ENCODE assay signal across 8 cellular contexts in the genomic region with DNA sequence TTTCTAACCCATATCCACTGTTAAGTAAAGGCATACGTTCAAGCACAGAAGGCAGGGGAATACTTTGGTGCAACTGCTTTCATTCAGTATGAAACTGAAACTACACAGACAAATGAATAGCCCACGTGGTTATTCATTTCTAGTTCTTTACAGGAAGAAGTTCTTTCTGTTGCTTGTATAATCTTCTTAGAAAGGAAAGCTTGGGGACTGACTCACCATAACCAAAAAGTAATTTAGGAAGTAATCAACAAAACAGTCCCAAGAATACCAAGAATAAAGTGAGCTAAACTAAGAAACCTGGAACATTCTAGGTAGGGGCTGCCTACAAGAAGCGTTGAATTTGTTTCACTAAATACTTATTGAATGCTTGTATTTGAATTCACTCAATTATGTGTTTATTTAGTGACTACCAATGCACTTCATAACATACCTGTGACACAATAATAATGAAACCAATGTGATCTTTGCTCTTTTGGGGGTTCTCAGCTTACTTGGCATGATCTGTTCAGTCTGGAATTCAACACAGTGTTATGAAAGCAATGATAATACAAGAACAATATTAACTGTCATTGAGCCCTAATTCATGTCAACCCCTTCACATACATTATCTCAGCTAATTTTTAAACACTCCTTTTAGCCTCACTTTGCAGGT. TPM values are rescaled to one million over a fixed set of nuclear protein-coding genes. Genes with fewer than 3 reads are reported as not detected.
DNase-seq lines count a peak whose midpoint lies in the region; ATAC-seq and TF ChIP-seq lines count a peak whose summit lies in the region.

No MANE protein-coding gene starts in this region.

- no peak for TF ChIP-seq CTCF in MM.1S (IDR thresholded peaks at IDR 0.05; ENCODE audit: low read length)

- H3K9me3 Mint-ChIP-seq in naive thymus-derived CD4-positive, alpha-beta T cell: peaks cover 0 to 17% (median 0%) of the 10 kb centered on the region in 11 donors

- peak overlapping the region; percentile 16; the same call in 1 of the 2 replicates for H3K9ac ChIP-seq in MM.1S (ENCODE audit: low read length)

- peak overlapping the region; percentile 48 for H3K4me3 ChIP-seq in MM.1S (ENCODE audit: low read length)
- H3K4me3 ChIP-seq in naive thymus-derived CD4-positive, alpha-beta T cell (ENCODE audit: low read length): peak overlapping the region; percentile 38

- peak; percentile 85 to 87 for ATAC-seq in activated CD4-positive, CD25-positive, alpha-beta regulatory T cell treated with anti-CD3 and anti-CD28 coated beads, Interleukin-2, amount 50 U/mL, for 24 hours
- ATAC-seq in HG02571 (IDR thresholded peaks at IDR 0.05; ENCODE audit: unreplicated experiment): peak; percentile 100
- peak; percentile 83 for ATAC-seq in naive thymus-derived CD4-positive, alpha-beta T cell

- no peak for DNase-seq in activated CD4-positive, CD25-positive, alpha-beta regulatory T cell treated with anti-CD3 and anti-CD28 coated beads, Interleukin-2, amount 50 U/mL, for 72 hours
- peak; percentile 89 for DNase-seq in MM.1S
- DNase-seq in central memory CD4-positive, alpha-beta T cell: peak; percentile 30
- peak in 7 of 9 donors; percentile 6 to 42 (median 20) for DNase-seq in naive thymus-derived CD4-positive, alpha-beta T cell
- no peak for DNase-seq in NCI-H146 (lab: John Stamatoyannopoulos, UW)
- no peak for DNase-seq in NCI-H2029 treated with DMSO at 0.1 percent for 48 hours (lab: John Stamatoyannopoulos, UW)

- no peaks in the 10 kb centered on the region for H3K27me3 ChIP-seq in MM.1S (replicated peaks; ENCODE audit: insufficient read depth, low read length)
- H3K27me3 ChIP-seq in naive thymus-derived CD4-positive, alpha-beta T cell (ENCODE audit: control insufficient read depth in 2 of 2, insufficient read depth in 2 of 2, low read length in 2 of 2): no peaks in the 10 kb centered on the region

- no peaks in the 10 kb centered on the region for H3K36me3 ChIP-seq in MM.1S (replicated peaks; ENCODE audit: insufficient read depth, low read length)
- H3K36me3 ChIP-seq in naive thymus-derived CD4-positive, alpha-beta T cell (ENCODE audit: control insufficient read depth in 2 of 3, insufficient read depth in 3 of 3, low read length in 3 of 3): no peaks in the 10 kb centered on the region

- H3K9me3 ChIP-seq in MM.1S (replicated peaks; ENCODE audit: insufficient read depth, low read length): no peaks in the 10 kb centered on the region
- H3K9me3 ChIP-seq in naive thymus-derived CD4-positive, alpha-beta T cell (ENCODE audit: control insufficient read depth in 2 of 3, low read length in 3 of 3): no peaks in the 10 kb centered on the region

- CTCF ChIA-PET in naive thymus-derived CD4-positive, alpha-beta T cell (lab: Charles Lee): interaction anchor here (1.0 to 1.2 kb wide), 2 partner anchors 18 to 31 kb away, joined by 3 read pairs; no protein-coding TSS in a partner anchor

- H3K27ac Mint-ChIP-seq in naive thymus-derived CD4-positive, alpha-beta T cell: peak overlapping the region; percentile 64 to 91 (median 78)

- H3K27ac ChIP-seq in MM.1S (ENCODE audit: low read length): peak overlapping the region; percentile 77
- peak overlapping the region; percentile 19 for H3K27ac ChIP-seq in naive thymus-derived CD4-positive, alpha-beta T cell (ENCODE audit: low read depth, low read length)

- no peaks in the 10 kb centered on the region for H3K9me2 ChIP-seq in MM.1S (replicated peaks; ENCODE audit: insufficient read depth, low read length)

- intact Hi-C loops in naive thymus-derived CD4-positive, alpha-beta T cell (cut with micrococcal nuclease): loop anchor here (1.0 kb wide), 1 partner anchor 32 kb away; no protein-coding TSS in a partner anchor

- no peaks in the 10 kb centered on the region for H4K20me1 ChIP-seq in MM.1S (ENCODE audit: insufficient read depth, low read length)

- POLR2A ChIA-PET in naive thymus-derived CD4-positive, alpha-beta T cell (lab: Charles Lee): interaction anchor here (1.0 kb wide), 1 partner anchor 30 kb away, joined by 4 read pairs; no protein-coding TSS in a partner anchor

- H3K4me1 ChIP-seq in MM.1S (ENCODE audit: low read length): peaks cover 24% of the 10 kb centered on the region
- H3K4me1 ChIP-seq in naive thymus-derived CD4-positive, alpha-beta T cell (ENCODE audit: control insufficient read depth in 2 of 2, insufficient read depth in 2 of 2, low read length in 2 of 2): peaks cover 0 to 9% of the 10 kb centered on the region in 2 donors

- peak overlapping the region; percentile 80 for H2AFZ ChIP-seq in MM.1S (ENCODE audit: low read length)

- no peaks in the 10 kb centered on the region for H3K27me3 Mint-ChIP-seq in naive thymus-derived CD4-positive, alpha-beta T cell

- peaks cover 20% of the 10 kb centered on the region for H3F3A ChIP-seq in MM.1S (ENCODE audit: insufficient read depth, low read length)

- H3K4me1 Mint-ChIP-seq in naive thymus-derived CD4-positive, alpha-beta T cell: peaks cover 16 to 41% (median 21%) of the 10 kb centered on the region in 7 donors

- no peaks in the 10 kb centered on the region for H3K79me2 ChIP-seq in MM.1S (ENCODE audit: low read length)

- H3K36me3 Mint-ChIP-seq in naive thymus-derived CD4-positive, alpha-beta T cell: peaks cover 0 to 48% (median 4%) of the 10 kb centered on the region in 5 donors

- H3K4me3 Mint-ChIP-seq in naive thymus-derived CD4-positive, alpha-beta T cell: peak overlapping the region; percentile 26 to 87 (median 82)

- H3K4me2 ChIP-seq in MM.1S (ENCODE audit: low read depth, low read length): peak overlapping the region; percentile 92

RNA-seq across cellular contexts. Expression of a gene that starts 25.1 kb away (rescaled TPM):
- 10 to 100 TPM in 1 of 5 experiments, 1 to 10 TPM in 2, under 1 TPM in 2; 0.64 to 11.3 (median 2.3) TPM for total RNA-seq in naive thymus-derived CD4-positive, alpha-beta T cell
- polyA plus RNA-seq in naive thymus-derived CD4-positive, alpha-beta T cell: under 1 TPM in 1 of 2 donors, not detected in 1; 0.14 TPM

Comparison
In these comparisons a context has a peak if more than half of its experiments do, and no peak if none do; other contexts are left out.
1. DNase-seq: peak in MM.1S (single experiment), central memory CD4-positive, alpha-beta T cell (single experiment) and naive thymus-derived CD4-positive, alpha-beta T cell (7 of 9); none in activated CD4-positive, CD25-positive, alpha-beta regulatory T cell treated with anti-CD3 and anti-CD28 coated beads, Interleukin-2, amount 50 U/mL, for 72 hours (single experiment), NCI-H146 (single experiment) and NCI-H2029 treated with DMSO at 0.1 percent for 48 hours (single experiment).
2. Peak in every context shown above with its lines, with median percentiles within 50 percentile points of each other: ATAC-seq.